ENCODE assay signal across 2 cellular contexts in genomic region chr6:147366290-147366689, GRCh38.
TF ChIP-seq lines count a peak whose summit lies in the region.

No MANE protein-coding gene starts in this region.

TF ChIP-seq in GM23338, 12 proteins besides CTCF, POLR2A, EP300 and RAD21 (continued from another document):
- no peak for TF ChIP-seq ZNF331 (CRISPR knock-in tag; IDR thresholded peaks at IDR 0.05; ENCODE audit: low read depth)
- no peak for TF ChIP-seq CREB1 (CRISPR knock-in tag; IDR thresholded peaks at IDR 0.05; ENCODE audit: low read depth)
- no peak for TF ChIP-seq STAT1 (IDR thresholded peaks at IDR 0.05; ENCODE audit: unreplicated experiment)
- no peak for TF ChIP-seq ZNF462 (CRISPR knock-in tag; IDR thresholded peaks at IDR 0.05)
- TF ChIP-seq EZH2 (IDR thresholded peaks at IDR 0.05; ENCODE audit: low read depth, unreplicated experiment) = no peak
- TF ChIP-seq EZH2phosphoT487 (IDR thresholded peaks at IDR 0.05; ENCODE audit: unreplicated experiment) = no peak
- no peak for TF ChIP-seq ETS1 (IDR thresholded peaks at IDR 0.05)
- TF ChIP-seq JUNB (IDR thresholded peaks at IDR 0.05; ENCODE audit: unreplicated experiment) = no peak
- TF ChIP-seq NANOG (IDR thresholded peaks at IDR 0.05; ENCODE audit: borderline replicate concordance) = no peak
- no peak for TF ChIP-seq ZNF114 (CRISPR knock-in tag; IDR thresholded peaks at IDR 0.05)

TF ChIP-seq in K562, 482 proteins besides CTCF, POLR2A, EP300 and RAD21 (continued from another document):
- TF ChIP-seq ZBTB17 (CRISPR knock-in tag; IDR thresholded peaks at IDR 0.05) (no peak), ARID2 (IDR thresholded peaks at IDR 0.05) (no peak), POLR3A (IDR thresholded peaks at IDR 0.05; ENCODE audit: borderline replicate concordance, extremely low read depth, insufficient read depth, insufficient read length) (no peak), CTCFL (IDR thresholded peaks at IDR 0.05; ENCODE audit: borderline replicate concordance, insufficient read depth, low read depth, low read length, poor library complexity, severe bottlenecking) (no peak), SNAPC5 (CRISPR knock-in tag; IDR thresholded peaks at IDR 0.05) (no peak)
